ENCODE assay signal across 21 cellular contexts in the genomic region with DNA sequence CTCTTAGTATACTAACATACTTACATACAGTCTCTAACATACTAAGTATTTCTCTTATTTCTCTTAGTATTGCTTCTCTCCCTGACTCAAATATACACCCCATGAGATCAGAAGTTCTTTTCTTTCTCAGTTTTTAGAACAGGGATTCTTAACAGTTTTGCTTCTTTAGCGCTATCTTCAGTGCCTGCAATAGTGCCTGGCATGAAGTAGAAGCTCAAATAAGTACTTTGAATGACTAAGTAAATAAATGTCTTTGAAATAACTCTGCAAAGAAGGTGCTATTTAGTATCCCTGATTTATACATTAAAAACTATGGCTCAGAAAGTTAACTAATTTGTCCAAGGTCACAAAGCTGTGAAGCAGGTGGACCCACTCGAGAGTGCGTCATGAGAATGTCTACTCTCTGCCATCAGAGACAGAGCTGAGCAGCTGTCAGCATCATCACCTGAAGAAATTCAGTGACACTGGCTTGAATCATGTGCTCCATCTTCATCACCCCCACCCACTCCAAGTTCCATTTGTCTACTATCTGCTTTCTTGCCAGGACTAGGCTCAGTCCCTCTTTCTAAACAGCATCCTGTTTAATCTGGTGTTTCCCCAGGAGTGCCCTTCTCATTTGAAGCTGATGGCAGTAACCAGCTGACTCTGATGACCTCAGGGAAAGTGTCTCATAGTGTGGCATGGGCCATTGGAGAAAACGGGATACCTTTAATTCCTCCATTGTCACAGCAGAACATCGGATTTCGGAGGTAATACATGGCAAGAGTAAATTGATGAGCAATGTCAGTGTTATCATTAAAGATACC.
A peak's percentile ranks its signal among the peaks of the same experiment; 100 is the strongest.
DNase-seq lines count a peak whose midpoint lies in the region; ATAC-seq, FAIRE-seq and TF ChIP-seq lines count a peak whose summit lies in the region.
"Had no signal": no experiment of that assay in that cellular context is flagged by ENCODE, and none has a peak within 500 bp of the region (broad histone marks: within the 10 kb centered on the region; RNA-seq: fewer than 3 reads in every experiment).

No MANE protein-coding gene starts in this region.

- TF ChIP-seq EP300 in HepG2 (IDR thresholded peaks at IDR 0.05; ENCODE audit: low read depth in 2 of 2, low read length in 2 of 2) (no peak), HepG2 (CRISPR knock-in tag; IDR thresholded peaks at IDR 0.05; ENCODE audit: borderline replicate concordance) (no peak), upper lobe of left lung (IDR thresholded peaks at IDR 0.05) (no peak), sigmoid colon (IDR thresholded peaks at IDR 0.05) (no peak)

- no peak overlapping the region for H3K4me3 ChIP-seq in liver (ENCODE audit: low read depth in 1 of 3, low read length in 3 of 3)
- no peak overlapping the region for H3K4me3 ChIP-seq in HepG2 (replicated peaks in 1 of 3; ENCODE audit: insufficient read depth in 1 of 3, low read depth in 2 of 3, low read length in 3 of 3)
- no peak overlapping the region for H3K4me3 ChIP-seq in hepatocyte
- H3K4me3 ChIP-seq in lung: no peak overlapping the region
- no peak overlapping the region for H3K4me3 ChIP-seq in upper lobe of left lung
- no peak overlapping the region for H3K4me3 ChIP-seq in sigmoid colon
- H3K4me3 ChIP-seq: MG63 had no signal

- H3K4me3 Mint-ChIP-seq in H9: no peak overlapping the region
- H3K4me3 Mint-ChIP-seq: CD14-positive monocyte had no signal

- H4K20me1 ChIP-seq in HepG2 (ENCODE audit: insufficient read depth, low read length) (no peaks in the 10 kb centered on the region), hepatocyte (ENCODE audit: insufficient read depth, poor library complexity, severe bottlenecking) (no peaks in the 10 kb centered on the region), H9 (ENCODE audit: control insufficient read depth, insufficient read depth, insufficient read length) (no peaks in the 10 kb centered on the region)

- H2BK15ac ChIP-seq in H9 (ENCODE audit: low read depth, low read length): no peak overlapping the region

- H3K4me1 Mint-ChIP-seq in H9: peaks cover 8% of the 10 kb centered on the region in 2 experiments; a peak in 3 of 4 replicates
- H3K4me1 Mint-ChIP-seq: CD14-positive monocyte had no signal

- no peak overlapping the region for H2BK12ac ChIP-seq in H9 (ENCODE audit: insufficient read length, low read depth, low read length)

- DNase-seq in HepG2 (ENCODE audit: low spot score) (no peak), hepatocyte (ENCODE audit: low spot score) (no peak), lung (ENCODE audit: low spot score) (no peak), upper lobe of left lung (no peak), sigmoid colon (no peak), H9 (no peak)
- DNase-seq: AML-193, COR-L47, EL, IMR-90, Karpas-422, MG63, NCI-H1092, NCI-H1694, NCI-H2107, NCI-H446, OCI-M1, SIG-M5 had no signal

- TF ChIP-seq CTCF in liver (IDR thresholded peaks at IDR 0.05; ENCODE audit: low read depth, low read length, missing input control) (no peak), HepG2 (CRISPR knock-in tag; IDR thresholded peaks at IDR 0.05) (no peak), hepatocyte (IDR thresholded peaks at IDR 0.05; ENCODE audit: poor library complexity) (no peak), lung (IDR thresholded peaks at IDR 0.05; ENCODE audit: control extremely low read depth, extremely low read depth) (no peak), upper lobe of left lung (IDR thresholded peaks at IDR 0.05) (no peak), sigmoid colon (IDR thresholded peaks at IDR 0.05) (no peak), H9 (conservative IDR thresholded peaks at IDR 0.05) (no peak)

- H3K4ac ChIP-seq in H9 (ENCODE audit: low read depth, low read length): no peak overlapping the region

- POLR2A ChIA-PET in HepG2 (lab: Yijun Ruan, JAX): no interaction called here

- FAIRE-seq in HepG2 (lab: Jason Lieb, UNC): no peak

- H3T11ph ChIP-seq in H9 (ENCODE audit: low read length): no peak overlapping the region

- H3K27ac ChIP-seq in liver (ENCODE audit: low read depth in 1 of 2, low read length in 2 of 2) (peak overlapping the region; percentile 12 to 70), HepG2 (ENCODE audit: extremely low read length, insufficient read depth, low read length) (no peak overlapping the region), hepatocyte (peak overlapping the region; percentile 37), lung (ENCODE audit: low read depth in 1 of 2, low read length in 1 of 2) (no peak overlapping the region), upper lobe of left lung (peak overlapping the region in 3 of 4 donors; percentile 6 to 38 (median 16)), sigmoid colon (no peak overlapping the region), H9 (ENCODE audit: insufficient read length, low read depth, low read length) (no peak overlapping the region)

- 80% methylated on average over 6 of the region's 6 CpGs for WGBS in liver
- 87% methylated on average over 6 of the region's 6 CpGs for WGBS in HepG2 (ENCODE audit: low lambda C conversion rate)
- 76% methylated on average over 6 of the region's 6 CpGs for WGBS in hepatocyte (ENCODE audit: low lambda C conversion rate, missing lambda C conversion rate)
- 77 to 92% methylated on average over 6 of the region's 6 CpGs for whole genome bisulfite sequencing in lung, 2 donors
- 81 to 83% methylated on average over 6 of the region's 6 CpGs for WGBS in upper lobe of left lung, 2 donors
- WGBS in sigmoid colon, 2 donors: 96 to 97% methylated on average over 6 of the region's 6 CpGs
- no CpG with 5 or more reads among the region's 6 CpGs for WGBS in H9 (ENCODE audit: extremely low coverage, insufficient read length, low lambda C conversion rate)

- no TSS peak for BruUV-seq in HepG2 (replicated peaks; lab: Mats Ljungman, UMichigan)

- H3K27ac Mint-ChIP-seq in H9: peak overlapping the region in 1 of 3 experiments; percentile 25; a peak in 2 of 7 replicates

- ATAC-seq in HepG2: no peak; the same call in 2 of the 3 replicates
- peak; percentile 50 for ATAC-seq in lung (ENCODE audit: insufficient read depth, low FRiP score)
- peak in 1 of 2 donors; percentile 54 for ATAC-seq in upper lobe of left lung (ENCODE audit: low FRiP score in 2 of 2)
- no peak for ATAC-seq in GM21529 (IDR thresholded peaks at IDR 0.05; ENCODE audit: unreplicated experiment)

- H4K8ac ChIP-seq in H9 (replicated peaks; ENCODE audit: insufficient read length, low read depth, low read length): no peak overlapping the region

- H3K9me3 ChIP-seq in liver (ENCODE audit: control insufficient read depth in 4 of 4, low read length in 3 of 4): no peaks in the 10 kb centered on the region
- no peaks in the 10 kb centered on the region for H3K9me3 ChIP-seq in HepG2 (ENCODE audit: low read length)
- no peaks in the 10 kb centered on the region for H3K9me3 ChIP-seq in hepatocyte (ENCODE audit: low read depth)
- H3K9me3 ChIP-seq in lung (ENCODE audit: control insufficient read depth in 2 of 2, insufficient read depth in 1 of 2, low read length in 1 of 2): peaks cover 0 to 2% of the 10 kb centered on the region in 2 donors
- no peaks in the 10 kb centered on the region for H3K9me3 ChIP-seq in upper lobe of left lung
- H3K9me3 ChIP-seq in sigmoid colon: no peaks in the 10 kb centered on the region
- H3K9me3 ChIP-seq in H9 (ENCODE audit: control insufficient read depth, low read depth, low read length): no peaks in the 10 kb centered on the region
- H3K9me3 ChIP-seq: MG63 had no signal

- H4K91ac ChIP-seq in H9 (ENCODE audit: insufficient read length, low read depth, low read length): no peak overlapping the region

- no peak overlapping the region for H3K18ac ChIP-seq in H9 (ENCODE audit: insufficient read length, low read depth, low read length)

- H3K9me2 ChIP-seq in hepatocyte (replicated peaks; ENCODE audit: insufficient read depth): no peaks in the 10 kb centered on the region

- H3K27me3 ChIP-seq in liver (ENCODE audit: control insufficient read depth in 4 of 4, insufficient read depth in 4 of 4, low read length in 3 of 4) (no peaks in the 10 kb centered on the region), HepG2 (ENCODE audit: control insufficient read depth in 1 of 2, insufficient read depth in 2 of 2, low read length in 2 of 2) (no peaks in the 10 kb centered on the region), hepatocyte (no peaks in the 10 kb centered on the region), lung (ENCODE audit: control insufficient read depth, insufficient read depth) (no peaks in the 10 kb centered on the region), upper lobe of left lung (no peaks in the 10 kb centered on the region), sigmoid colon (no peaks in the 10 kb centered on the region), H9 (ENCODE audit: insufficient read depth, low read length) (no peaks in the 10 kb centered on the region)
- H3K27me3 ChIP-seq: MG63 had no signal

- H2BK5ac ChIP-seq in H9 (ENCODE audit: insufficient read length, low read length): no peak overlapping the region

- CTCF ChIA-PET in HepG2 (lab: Yijun Ruan, JAX; ENCODE audit: low intra/inter-chr PET ratio, low total read pairs): no interaction called here

- no peak overlapping the region for H4K5ac ChIP-seq in H9 (ENCODE audit: insufficient read length, low read depth, low read length)

- H3K4me2 ChIP-seq in HepG2 (ENCODE audit: low read depth, low read length): no peak overlapping the region
- H3K4me2 ChIP-seq in hepatocyte: peak overlapping the region; percentile 42
- H3K4me2 ChIP-seq in H9 (ENCODE audit: insufficient read depth, insufficient read length, low read length): no peak overlapping the region

- H3K79me1 ChIP-seq in H9 (ENCODE audit: insufficient read depth, low read depth, low read length, poor library complexity, severe bottlenecking): no peaks in the 10 kb centered on the region

- no peak overlapping the region for H2AFZ ChIP-seq in HepG2 (ENCODE audit: low read length)
- H2AFZ ChIP-seq in hepatocyte: no peak overlapping the region
- no peak overlapping the region for H2AFZ ChIP-seq in H9 (ENCODE audit: low read length)

- no peaks in the 10 kb centered on the region for H3K23me2 ChIP-seq in H9 (ENCODE audit: insufficient read length, low read depth, low read length, poor library complexity, severe bottlenecking)

- no peak overlapping the region for H2BK120ac ChIP-seq in H9 (ENCODE audit: low read depth, low read length, poor library complexity, severe bottlenecking)

- in situ Hi-C loops in HepG2 (cut with HindIII; ENCODE audit: extremely low pct_ligation_motif_present, low pct_unique_long_range_greater_than_20kb): no loop called here

- no peak overlapping the region for H3K23ac ChIP-seq in H9 (ENCODE audit: insufficient read length, low read depth, low read length)

- peaks cover 0 to 2% (median 0%) of the 10 kb centered on the region in 4 donors for H3K36me3 ChIP-seq in liver (ENCODE audit: control insufficient read depth in 4 of 4, insufficient read depth in 3 of 4, low read depth in 1 of 4, low read length in 3 of 4)
- 0 out of 5 replicates have a peak, but pooled peaks cover 0 to 3% of the 10 kb centered on the region in 2 experiments for H3K36me3 ChIP-seq in HepG2 (replicated peaks in 1 of 2; ENCODE audit: control insufficient read depth in 1 of 2, insufficient read depth in 2 of 2, low read length in 2 of 2)
- no peaks in the 10 kb centered on the region for H3K36me3 ChIP-seq in hepatocyte (replicated peaks; ENCODE audit: insufficient read depth, low read depth)
- peaks cover 0 to 7% of the 10 kb centered on the region in 2 donors for H3K36me3 ChIP-seq in lung (ENCODE audit: control insufficient read depth in 2 of 2, insufficient read depth in 2 of 2, low read length in 2 of 2)
- peaks cover 0 to 34% (median 7%) of the 10 kb centered on the region in 4 donors for H3K36me3 ChIP-seq in upper lobe of left lung
- H3K36me3 ChIP-seq in sigmoid colon: peaks cover 8 to 76% (median 28%) of the 10 kb centered on the region in 4 donors
- H3K36me3 ChIP-seq: MG63 had no signal

- H3K9ac ChIP-seq in liver (ENCODE audit: low read depth in 1 of 2, low read length in 2 of 2): no peak overlapping the region
- H3K9ac ChIP-seq in HepG2 (ENCODE audit: insufficient read depth, low read depth, low read length): no peak overlapping the region
- H3K9ac ChIP-seq in H9 (ENCODE audit: extremely low read depth, insufficient read length, low read length): no peak overlapping the region

- H2BK20ac ChIP-seq in H9 (ENCODE audit: low read depth, low read length, poor library complexity, severe bottlenecking): no peak overlapping the region

- TF ChIP-seq RAD21 in liver (IDR thresholded peaks at IDR 0.05) (no peak), HepG2 (CRISPR knock-in tag; IDR thresholded peaks at IDR 0.05) (no peak)

- H3K27me3 Mint-ChIP-seq in H9 (ENCODE audit: low read depth): no peaks in the 10 kb centered on the region

- H3K14ac ChIP-seq in H9 (ENCODE audit: insufficient read depth, low read length): no peak overlapping the region

- H3K9me3 Mint-ChIP-seq in H9: no peaks in the 10 kb centered on the region

- TF ChIP-seq POLR2A in HepG2 (IDR thresholded peaks at IDR 0.05; ENCODE audit: insufficient read depth in 1 of 2, low read depth in 2 of 2, low read length in 2 of 2) (no peak), upper lobe of left lung (IDR thresholded peaks at IDR 0.05) (no peak), sigmoid colon (IDR thresholded peaks at IDR 0.05) (no peak)

- H3K4me1 ChIP-seq in liver (ENCODE audit: control insufficient read depth in 4 of 4, insufficient read depth in 4 of 4, low read length in 3 of 4): peaks cover 1 to 21% (median 14%) of the 10 kb centered on the region in 4 donors
- peaks cover 25% of the 10 kb centered on the region for H3K4me1 ChIP-seq in HepG2 (ENCODE audit: insufficient read depth, low read length)
- peaks cover 3% of the 10 kb centered on the region for H3K4me1 ChIP-seq in hepatocyte (ENCODE audit: insufficient read depth)
- peaks cover 0 to 3% of the 10 kb centered on the region in 2 donors for H3K4me1 ChIP-seq in lung (ENCODE audit: control insufficient read depth in 2 of 2, insufficient read depth in 2 of 2, low read length in 2 of 2)
- no peaks in the 10 kb centered on the region for H3K4me1 ChIP-seq in upper lobe of left lung
- no peaks in the 10 kb centered on the region for H3K4me1 ChIP-seq in sigmoid colon
- H3K4me1 ChIP-seq in H9 (ENCODE audit: insufficient read depth, low read length): peaks cover 4% of the 10 kb centered on the region; the same call in 1 of the 2 replicates

- intact Hi-C loops in HepG2 (cut with micrococcal nuclease; ENCODE audit: unreplicated experiment): no loop called here
- intact Hi-C loops in sigmoid colon (cut with DNase I): no loop called here

- H2AK5ac ChIP-seq in H9 (ENCODE audit: insufficient read length, low read length): no peak overlapping the region

- H3K36me3 Mint-ChIP-seq in H9 (ENCODE audit: insufficient read depth in 1 of 3, low read depth in 3 of 3): peaks cover 0 to 8% (median 0%) of the 10 kb centered on the region in 3 experiments; a peak in 4 of 7 replicates

- H3K56ac ChIP-seq in H9 (ENCODE audit: insufficient read length, low read depth, low read length): no peak overlapping the region

- H3K79me2 ChIP-seq in HepG2 (ENCODE audit: insufficient read depth, low read length) (no peaks in the 10 kb centered on the region), hepatocyte (no peaks in the 10 kb centered on the region), H9 (ENCODE audit: insufficient read depth, low read length) (no peaks in the 10 kb centered on the region)

Comparison
In these comparisons a context has a peak if more than half of its experiments do, and no peak if none do; other contexts are left out.
1. H3K27ac ChIP-seq: peak in liver (2 of 2), hepatocyte (single experiment) and upper lobe of left lung (3 of 4); none in HepG2 (single experiment), lung (0 of 2), sigmoid colon (0 of 4) and H9 (single experiment).